Comparison of ENCODE assay signal across 12 cellular contexts in the genomic region with DNA sequence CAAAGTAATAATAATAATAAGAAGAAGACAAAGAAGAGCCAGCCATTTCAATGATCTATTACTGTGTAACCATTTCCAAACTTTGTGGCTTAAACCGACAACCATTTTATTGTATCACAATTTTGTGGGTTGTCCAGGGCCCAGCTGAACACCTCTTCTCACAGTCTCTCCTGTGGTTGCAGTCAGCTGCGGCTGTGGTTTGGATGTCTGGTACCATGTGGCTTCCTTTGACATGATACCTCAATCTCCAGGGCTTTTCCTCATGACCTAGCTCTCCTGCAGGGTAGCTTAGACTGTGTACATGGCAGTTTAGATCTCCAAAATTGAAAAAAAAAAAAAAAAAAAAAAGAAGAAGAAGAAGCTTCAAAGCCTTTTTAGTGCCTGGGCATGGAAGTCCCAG.
A peak's percentile ranks its signal among the peaks of the same experiment; 100 is the strongest.
DNase-seq lines count a peak whose midpoint lies in the region; ATAC-seq and TF ChIP-seq lines count a peak whose summit lies in the region.
"Had no signal": no experiment of that assay in that cellular context is flagged by ENCODE, and none has a peak within 500 bp of the region (broad histone marks: within the 10 kb centered on the region; RNA-seq: fewer than 3 reads in every experiment).

No MANE protein-coding gene starts in this region.

- H3K4me1 Mint-ChIP-seq in GM23338, result peaks cover 16% of the 10 kb centered on the region; the same call in 2 of the 3 replicates

- no peak for TF ChIP-seq POLR2A in ovary (IDR thresholded peaks at IDR 0.05)

- H3K4me3 Mint-ChIP-seq in GM23338, result no peak overlapping the region

- H3K27ac ChIP-seq in GM23338 (ENCODE audit: low read depth) (no peak overlapping the region), ovary (no peak overlapping the region)

- H3K79me2 ChIP-seq in GM23338 (replicated peaks; ENCODE audit: insufficient read depth), result 0 out of 2 replicates have a peak, but pooled peaks cover 5% of the 10 kb centered on the region

- H3K9me3 ChIP-seq in ovary, result no peaks in the 10 kb centered on the region

- ATAC-seq in GM23338, result no peak

- H3K27me3 ChIP-seq in GM23338 (ENCODE audit: insufficient read depth) (no peaks in the 10 kb centered on the region), ovary (no peaks in the 10 kb centered on the region)

- H3K4me1 ChIP-seq in GM23338 (ENCODE audit: insufficient read depth) (no peaks in the 10 kb centered on the region), ovary (ENCODE audit: insufficient read depth) (peaks cover 2% of the 10 kb centered on the region)

- peaks cover 26% of the 10 kb centered on the region for H4K20me1 ChIP-seq in GM23338 (replicated peaks; ENCODE audit: insufficient read depth)

- H3K9me2 ChIP-seq in GM23338 (ENCODE audit: insufficient read depth), result no peaks in the 10 kb centered on the region

- H3K27me3 Mint-ChIP-seq in GM23338 (ENCODE audit: insufficient read depth, low read depth, poor library complexity), result no peaks in the 10 kb centered on the region

- H2AFZ ChIP-seq in GM23338, result no peak overlapping the region

- intact Hi-C loops in ovary (cut with DNase I), result no loop called here

- DNase-seq in SIG-M5 treated with dmso at 0.1 percent for 504 hours (lab: John Stamatoyannopoulos, UW; ENCODE audit: unreplicated experiment), result peak; percentile 42
- no peak for DNase-seq in SIG-M5 (lab: John Stamatoyannopoulos, UW)
- peak; percentile 40 for DNase-seq in UCSD-AML1 (lab: John Stamatoyannopoulos, UW; ENCODE audit: unreplicated experiment)
- DNase-seq in choroid plexus epithelial cell (ENCODE audit: low read depth), result peak; percentile 35
- DNase-seq in stimulated activated CD8-positive, alpha-beta memory T cell treated with anti-CD3 and anti-CD28 coated beads, Interleukin-7, amount 100 ng/mL, for 1 hour (ENCODE audit: low read depth in 2 of 2), result peak; percentile 4 to 18
- DNase-seq in GM23338 (ENCODE audit: low spot score), result no peak
- no peak for DNase-seq in ovary
- no peak for DNase-seq in SK-N-DZ (ENCODE audit: low spot score)
- DNase-seq: 8988T, hippocampal formation, NCI-H510A, occipital lobe had no signal

- H3K4me3 ChIP-seq in choroid plexus epithelial cell (ENCODE audit: low read depth, low read length) (no peak overlapping the region), GM23338 (no peak overlapping the region), ovary (no peak overlapping the region)

- TF ChIP-seq CTCF in choroid plexus epithelial cell (conservative IDR thresholded peaks at IDR 0.05; ENCODE audit: low read depth, low read length), result no peak
- no peak for TF ChIP-seq CTCF in GM23338 (conservative IDR thresholded peaks at IDR 0.05; ENCODE audit: low read depth in 2 of 2)
- no peak for TF ChIP-seq CTCF in ovary (IDR thresholded peaks at IDR 0.05)

- no peaks in the 10 kb centered on the region for H3K36me3 Mint-ChIP-seq in GM23338 (ENCODE audit: low read depth)

- H3K27ac Mint-ChIP-seq in GM23338, result no peak overlapping the region

- no peak for TF ChIP-seq EP300 in ovary (IDR thresholded peaks at IDR 0.05)

- 92 to 97% (median 97%) methylated on average over 2 of the region's 2 CpGs for WGBS in ovary, 3 donors

- no peaks in the 10 kb centered on the region for H3K9me3 Mint-ChIP-seq in GM23338

- no peak overlapping the region for H3K4me2 ChIP-seq in GM23338

- H3F3A ChIP-seq in GM23338 (replicated peaks; ENCODE audit: low read depth), result 0 out of 2 replicates have a peak, but pooled peaks cover 4% of the 10 kb centered on the region

- no peaks in the 10 kb centered on the region for H3K36me3 ChIP-seq in GM23338 (ENCODE audit: insufficient read depth)
- no peaks in the 10 kb centered on the region for H3K36me3 ChIP-seq in ovary

TF ChIP-seq in GM23338, 12 proteins besides CTCF, POLR2A, EP300 and RAD21 (continues in another document):
- TF ChIP-seq STAT1 (IDR thresholded peaks at IDR 0.05; ENCODE audit: unreplicated experiment) (no peak), ZNF331 (CRISPR knock-in tag; IDR thresholded peaks at IDR 0.05; ENCODE audit: low read depth) (no peak), POLR2AphosphoS5 (IDR thresholded peaks at IDR 0.05; ENCODE audit: low read depth) (no peak), CREB1 (CRISPR knock-in tag; IDR thresholded peaks at IDR 0.05; ENCODE audit: low read depth) (no peak), EZH2 (IDR thresholded peaks at IDR 0.05; ENCODE audit: low read depth, unreplicated experiment) (no peak), EZH2phosphoT487 (IDR thresholded peaks at IDR 0.05; ENCODE audit: unreplicated experiment) (no peak)
- TF ChIP-seq, protein P1, sequence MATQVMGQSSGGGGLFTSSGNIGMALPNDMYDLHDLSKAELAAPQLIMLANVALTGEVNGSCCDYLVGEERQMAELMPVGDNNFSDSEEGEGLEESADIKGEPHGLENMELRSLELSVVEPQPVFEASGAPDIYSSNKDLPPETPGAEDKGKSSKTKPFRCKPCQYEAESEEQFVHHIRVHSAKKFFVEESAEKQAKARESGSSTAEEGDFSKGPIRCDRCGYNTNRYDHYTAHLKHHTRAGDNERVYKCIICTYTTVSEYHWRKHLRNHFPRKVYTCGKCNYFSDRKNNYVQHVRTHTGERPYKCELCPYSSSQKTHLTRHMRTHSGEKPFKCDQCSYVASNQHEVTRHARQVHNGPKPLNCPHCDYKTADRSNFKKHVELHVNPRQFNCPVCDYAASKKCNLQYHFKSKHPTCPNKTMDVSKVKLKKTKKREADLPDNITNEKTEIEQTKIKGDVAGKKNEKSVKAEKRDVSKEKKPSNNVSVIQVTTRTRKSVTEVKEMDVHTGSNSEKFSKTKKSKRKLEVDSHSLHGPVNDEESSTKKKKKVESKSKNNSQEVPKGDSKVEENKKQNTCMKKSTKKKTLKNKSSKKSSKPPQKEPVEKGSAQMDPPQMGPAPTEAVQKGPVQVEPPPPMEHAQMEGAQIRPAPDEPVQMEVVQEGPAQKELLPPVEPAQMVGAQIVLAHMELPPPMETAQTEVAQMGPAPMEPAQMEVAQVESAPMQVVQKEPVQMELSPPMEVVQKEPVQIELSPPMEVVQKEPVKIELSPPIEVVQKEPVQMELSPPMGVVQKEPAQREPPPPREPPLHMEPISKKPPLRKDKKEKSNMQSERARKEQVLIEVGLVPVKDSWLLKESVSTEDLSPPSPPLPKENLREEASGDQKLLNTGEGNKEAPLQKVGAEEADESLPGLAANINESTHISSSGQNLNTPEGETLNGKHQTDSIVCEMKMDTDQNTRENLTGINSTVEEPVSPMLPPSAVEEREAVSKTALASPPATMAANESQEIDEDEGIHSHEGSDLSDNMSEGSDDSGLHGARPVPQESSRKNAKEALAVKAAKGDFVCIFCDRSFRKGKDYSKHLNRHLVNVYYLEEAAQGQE (IDR thresholded peaks at IDR 0.05; ENCODE audit: unreplicated experiment), result no peak
- TF ChIP-seq, protein P2, sequence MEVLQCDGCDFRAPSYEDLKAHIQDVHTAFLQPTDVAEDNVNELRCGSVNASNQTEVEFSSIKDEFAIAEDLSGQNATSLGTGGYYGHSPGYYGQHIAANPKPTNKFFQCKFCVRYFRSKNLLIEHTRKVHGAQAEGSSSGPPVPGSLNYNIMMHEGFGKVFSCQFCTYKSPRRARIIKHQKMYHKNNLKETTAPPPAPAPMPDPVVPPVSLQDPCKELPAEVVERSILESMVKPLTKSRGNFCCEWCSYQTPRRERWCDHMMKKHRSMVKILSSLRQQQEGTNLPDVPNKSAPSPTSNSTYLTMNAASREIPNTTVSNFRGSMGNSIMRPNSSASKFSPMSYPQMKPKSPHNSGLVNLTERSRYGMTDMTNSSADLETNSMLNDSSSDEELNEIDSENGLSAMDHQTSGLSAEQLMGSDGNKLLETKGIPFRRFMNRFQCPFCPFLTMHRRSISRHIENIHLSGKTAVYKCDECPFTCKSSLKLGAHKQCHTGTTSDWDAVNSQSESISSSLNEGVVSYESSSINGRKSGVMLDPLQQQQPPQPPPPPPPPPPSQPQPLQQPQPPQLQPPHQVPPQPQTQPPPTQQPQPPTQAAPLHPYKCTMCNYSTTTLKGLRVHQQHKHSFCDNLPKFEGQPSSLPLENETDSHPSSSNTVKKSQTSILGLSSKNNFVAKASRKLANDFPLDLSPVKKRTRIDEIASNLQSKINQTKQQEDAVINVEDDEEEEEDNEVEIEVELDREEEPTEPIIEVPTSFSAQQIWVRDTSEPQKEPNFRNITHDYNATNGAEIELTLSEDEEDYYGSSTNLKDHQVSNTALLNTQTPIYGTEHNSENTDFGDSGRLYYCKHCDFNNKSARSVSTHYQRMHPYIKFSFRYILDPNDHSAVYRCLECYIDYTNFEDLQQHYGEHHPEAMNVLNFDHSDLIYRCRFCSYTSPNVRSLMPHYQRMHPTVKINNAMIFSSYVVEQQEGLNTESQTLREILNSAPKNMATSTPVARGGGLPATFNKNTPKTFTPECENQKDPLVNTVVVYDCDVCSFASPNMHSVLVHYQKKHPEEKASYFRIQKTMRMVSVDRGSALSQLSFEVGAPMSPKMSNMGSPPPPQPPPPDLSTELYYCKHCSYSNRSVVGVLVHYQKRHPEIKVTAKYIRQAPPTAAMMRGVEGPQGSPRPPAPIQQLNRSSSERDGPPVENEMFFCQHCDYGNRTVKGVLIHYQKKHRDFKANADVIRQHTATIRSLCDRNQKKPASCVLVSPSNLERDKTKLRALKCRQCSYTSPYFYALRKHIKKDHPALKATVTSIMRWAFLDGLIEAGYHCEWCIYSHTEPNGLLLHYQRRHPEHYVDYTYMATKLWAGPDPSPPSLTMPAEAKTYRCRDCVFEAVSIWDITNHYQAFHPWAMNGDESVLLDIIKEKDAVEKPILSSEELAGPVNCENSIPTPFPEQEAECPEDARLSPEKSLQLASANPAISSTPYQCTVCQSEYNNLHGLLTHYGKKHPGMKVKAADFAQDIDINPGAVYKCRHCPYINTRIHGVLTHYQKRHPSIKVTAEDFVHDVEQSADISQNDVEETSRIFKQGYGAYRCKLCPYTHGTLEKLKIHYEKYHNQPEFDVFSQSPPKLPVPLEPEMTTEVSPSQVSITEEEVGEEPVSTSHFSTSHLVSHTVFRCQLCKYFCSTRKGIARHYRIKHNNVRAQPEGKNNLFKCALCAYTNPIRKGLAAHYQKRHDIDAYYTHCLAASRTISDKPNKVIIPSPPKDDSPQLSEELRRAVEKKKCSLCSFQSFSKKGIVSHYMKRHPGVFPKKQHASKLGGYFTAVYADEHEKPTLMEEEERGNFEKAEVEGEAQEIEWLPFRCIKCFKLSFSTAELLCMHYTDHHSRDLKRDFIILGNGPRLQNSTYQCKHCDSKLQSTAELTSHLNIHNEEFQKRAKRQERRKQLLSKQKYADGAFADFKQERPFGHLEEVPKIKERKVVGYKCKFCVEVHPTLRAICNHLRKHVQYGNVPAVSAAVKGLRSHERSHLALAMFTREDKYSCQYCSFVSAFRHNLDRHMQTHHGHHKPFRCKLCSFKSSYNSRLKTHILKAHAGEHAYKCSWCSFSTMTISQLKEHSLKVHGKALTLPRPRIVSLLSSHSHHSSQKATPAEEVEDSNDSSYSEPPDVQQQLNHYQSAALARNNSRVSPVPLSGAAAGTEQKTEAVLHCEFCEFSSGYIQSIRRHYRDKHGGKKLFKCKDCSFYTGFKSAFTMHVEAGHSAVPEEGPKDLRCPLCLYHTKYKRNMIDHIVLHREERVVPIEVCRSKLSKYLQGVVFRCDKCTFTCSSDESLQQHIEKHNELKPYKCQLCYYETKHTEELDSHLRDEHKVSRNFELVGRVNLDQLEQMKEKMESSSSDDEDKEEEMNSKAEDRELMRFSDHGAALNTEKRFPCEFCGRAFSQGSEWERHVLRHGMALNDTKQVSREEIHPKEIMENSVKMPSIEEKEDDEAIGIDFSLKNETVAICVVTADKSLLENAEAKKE (CRISPR knock-in tag; IDR thresholded peaks at IDR 0.05), result no peak

Comparison
In these comparisons a context has a peak if more than half of its experiments do, and no peak if none do; other contexts are left out.
1. DNase-seq: peak in SIG-M5 treated with dmso at 0.1 percent for 504 hours (single experiment), UCSD-AML1 (single experiment), choroid plexus epithelial cell (single experiment) and stimulated activated CD8-positive, alpha-beta memory T cell treated with anti-CD3 and anti-CD28 coated beads, Interleukin-7, amount 100 ng/mL, for 1 hour (2 of 2); none in SIG-M5 (single experiment), GM23338 (single experiment), ovary (0 of 5) and SK-N-DZ (single experiment).